Comparison of ENCODE assay signal across 18 cellular contexts in the genomic region with DNA sequence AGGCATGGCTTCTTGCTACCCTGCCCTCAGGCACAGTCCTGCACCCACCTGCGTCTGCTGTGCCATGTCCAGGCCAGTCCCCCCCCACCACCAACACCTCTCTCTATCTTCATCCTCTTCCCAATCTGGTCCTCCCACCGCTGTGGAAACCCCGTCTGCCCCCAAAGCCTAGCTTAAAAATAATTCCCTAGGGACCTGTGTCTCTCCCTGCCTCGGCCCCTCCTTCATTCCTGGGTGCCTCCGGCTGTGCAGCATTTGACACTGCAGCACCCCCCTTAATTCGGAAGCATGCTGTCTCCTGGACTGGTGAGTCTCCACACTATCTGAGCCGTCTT. TPM values are rescaled to one million over a fixed set of nuclear protein-coding genes. Genes with fewer than 3 reads are reported as not detected.
DNase-seq lines count a peak whose midpoint lies in the region; ATAC-seq and TF ChIP-seq lines count a peak whose summit lies in the region.
"Had no signal": no experiment of that assay in that cellular context is flagged by ENCODE, and none has a peak within 500 bp of the region (broad histone marks: within the 10 kb centered on the region; RNA-seq: fewer than 3 reads in every experiment).

No MANE protein-coding gene starts in this region.

- no peaks in the 10 kb centered on the region for H3K36me3 ChIP-seq in effector memory CD4-positive, alpha-beta T cell (ENCODE audit: control insufficient read depth, insufficient read depth, low read length)

- no peaks in the 10 kb centered on the region for H3K9me3 ChIP-seq in effector memory CD4-positive, alpha-beta T cell (ENCODE audit: control insufficient read depth, low read length)

- no peaks in the 10 kb centered on the region for H3K9me3 Mint-ChIP-seq in central memory CD8-positive, alpha-beta T cell
- H3K9me3 Mint-ChIP-seq in nephron progenitor cell, result peaks cover 13% of the 10 kb centered on the region
- H3K9me3 Mint-ChIP-seq in type B pancreatic cell, result no peaks in the 10 kb centered on the region

- H3K27me3 Mint-ChIP-seq in central memory CD8-positive, alpha-beta T cell, result peaks cover 62% of the 10 kb centered on the region
- H3K27me3 Mint-ChIP-seq in nephron progenitor cell (ENCODE audit: low read depth, poor library complexity), result peaks cover 73% of the 10 kb centered on the region
- H3K27me3 Mint-ChIP-seq in type B pancreatic cell, result peaks cover 60% of the 10 kb centered on the region

- peak overlapping the region; percentile 5 for H3K4me3 Mint-ChIP-seq in central memory CD8-positive, alpha-beta T cell
- H3K4me3 Mint-ChIP-seq in nephron progenitor cell, result no peak overlapping the region
- no peak overlapping the region for H3K4me3 Mint-ChIP-seq in type B pancreatic cell

- peaks cover 20% of the 10 kb centered on the region for H3K4me1 Mint-ChIP-seq in central memory CD8-positive, alpha-beta T cell
- H3K4me1 Mint-ChIP-seq in nephron progenitor cell (peaks cover 10% of the 10 kb centered on the region), type B pancreatic cell (ENCODE audit: unreplicated experiment) (no peaks in the 10 kb centered on the region)

- H3K27ac ChIP-seq in effector memory CD4-positive, alpha-beta T cell (ENCODE audit: insufficient read depth, low read length, poor library complexity, severe bottlenecking), result no peak overlapping the region
- H3K27ac ChIP-seq: 22Rv1 had no signal

- no peak overlapping the region for H3K4me3 ChIP-seq in effector memory CD4-positive, alpha-beta T cell (ENCODE audit: insufficient read depth, low read depth, low read length, poor library complexity, severe bottlenecking)
- H3K4me3 ChIP-seq: GM12878 had no signal

- peak; percentile 4 for DNase-seq in NCI-H82 (lab: John Stamatoyannopoulos, UW)
- DNase-seq in NCI-H82 treated with DMSO at 0.1 percent for 48 hours (lab: John Stamatoyannopoulos, UW; ENCODE audit: unreplicated experiment), result no peak
- DNase-seq in central memory CD8-positive, alpha-beta T cell (ENCODE audit: low spot score in 2 of 2), result peak in 1 of 2 donors; percentile 6
- DNase-seq in nephron progenitor cell, result no peak
- DNase-seq in type B pancreatic cell (ENCODE audit: extremely low spot score, unreplicated experiment), result no peak
- no peak for DNase-seq in effector memory CD4-positive, alpha-beta T cell
- DNase-seq: EL, KBM-7, NCI-H1105, NCI-H2081, NCI-H446 treated with DMSO at 0.1 percent for 48 hours, NCI-H69, RPMI8226 had no signal

- peaks cover 4% of the 10 kb centered on the region for H3K36me3 Mint-ChIP-seq in central memory CD8-positive, alpha-beta T cell (ENCODE audit: insufficient read depth)
- H3K36me3 Mint-ChIP-seq in nephron progenitor cell (ENCODE audit: low read depth) (no peaks in the 10 kb centered on the region), type B pancreatic cell (no peaks in the 10 kb centered on the region)

- peaks cover 30% of the 10 kb centered on the region for H3K27me3 ChIP-seq in effector memory CD4-positive, alpha-beta T cell (replicated peaks; ENCODE audit: control insufficient read depth, insufficient read depth, low read length, poor library complexity, severe bottlenecking)

- peaks cover 11% of the 10 kb centered on the region for H3K4me1 ChIP-seq in effector memory CD4-positive, alpha-beta T cell (ENCODE audit: control insufficient read depth, insufficient read depth, low read length, poor library complexity, severe bottlenecking)

- TF ChIP-seq CTCF in nephron progenitor cell (IDR thresholded peaks at IDR 0.05) (no peak), type B pancreatic cell (conservative IDR thresholded peaks at IDR 0.05) (no peak)

- H3K27ac Mint-ChIP-seq in central memory CD8-positive, alpha-beta T cell (ENCODE audit: low read depth), result peak overlapping the region; percentile 8
- H3K27ac Mint-ChIP-seq in nephron progenitor cell, result peak overlapping the region; percentile 28
- H3K27ac Mint-ChIP-seq in type B pancreatic cell, result peak overlapping the region; percentile 16

- ATAC-seq in central memory CD8-positive, alpha-beta T cell (replicated peaks; ENCODE audit: extremely low read depth, poor library complexity, severe bottlenecking), result no peak
- ATAC-seq in GM19023 (IDR thresholded peaks at IDR 0.05; ENCODE audit: unreplicated experiment), result no peak
- no peak for ATAC-seq in GM18907 (IDR thresholded peaks at IDR 0.05; ENCODE audit: unreplicated experiment)
- ATAC-seq: GM12878, HepG2 had no signal

RNA-seq across cellular contexts. Expression of a gene that starts 2.5 kb away (rescaled TPM):
- total RNA-seq in type B pancreatic cell (ENCODE audit: low replicate concordance), result 5.6 and 13.6 TPM in 2 replicates
- total RNA-seq: GM12878 had no signal

RNA-seq across cellular contexts. Expression of a gene that starts 28.8 kb away (rescaled TPM):
- total RNA-seq in type B pancreatic cell (ENCODE audit: low replicate concordance), result 0.51 and 1.2 TPM in 2 replicates
- total RNA-seq: HepG2 had no signal

RNA-seq across cellular contexts. Expression of a gene that starts 28.9 kb away (rescaled TPM):
- total RNA-seq in type B pancreatic cell (ENCODE audit: low replicate concordance), result 2.6 and 7.2 TPM in 2 replicates
- total RNA-seq: GM12878 had no signal
